ENCODE assay signal across 20 cellular contexts in the genomic region with DNA sequence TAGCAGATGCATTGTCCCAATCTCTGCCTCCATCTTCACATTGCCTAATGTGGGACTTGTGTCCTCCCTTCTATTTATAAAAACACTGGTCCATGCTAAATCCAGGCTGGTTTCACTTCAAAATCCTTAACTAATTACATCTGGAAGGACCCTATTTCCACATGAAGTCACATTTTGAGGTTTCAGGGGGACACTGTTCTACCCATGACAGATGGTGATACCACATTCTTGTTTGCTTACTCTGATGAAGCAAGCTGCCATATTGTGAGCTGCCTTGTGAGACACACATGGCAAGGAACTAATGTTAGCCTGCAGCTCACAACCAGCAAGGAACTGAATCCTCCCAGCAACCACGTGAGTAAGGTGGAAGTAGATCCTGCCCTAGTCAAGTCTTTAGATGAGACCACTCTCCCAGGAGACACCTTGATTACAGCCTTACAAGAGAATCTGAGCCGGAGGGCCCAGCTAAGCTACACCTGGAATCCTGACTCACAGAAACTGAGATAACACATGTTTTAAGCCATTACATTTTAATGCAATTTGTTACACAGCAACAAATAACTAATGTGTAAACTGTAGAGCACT.
DNase-seq lines count a peak whose midpoint lies in the region; ATAC-seq, FAIRE-seq and TF ChIP-seq lines count a peak whose summit lies in the region.
"Had no signal": no experiment of that assay in that cellular context is flagged by ENCODE, and none has a peak within 500 bp of the region (broad histone marks: within the 10 kb centered on the region; RNA-seq: fewer than 3 reads in every experiment).

No MANE protein-coding gene starts in this region.

- no peaks in the 10 kb centered on the region for H3K9me3 Mint-ChIP-seq in GM23338
- H3K9me3 Mint-ChIP-seq: activated naive CD8-positive, alpha-beta T cell treated with anti-CD3 and anti-CD28 coated beads, Interleukin-2, amount 50 U/mL, for 24 hours; central memory CD8-positive, alpha-beta T cell; naive thymus-derived CD4-positive, alpha-beta T cell had no signal

- no peaks in the 10 kb centered on the region for H3K9me2 ChIP-seq in GM23338 (ENCODE audit: insufficient read depth)

- H3K27ac ChIP-seq in GM23338 (ENCODE audit: low read depth) (no peak overlapping the region), trophoblast cell (ENCODE audit: low read depth, low read length) (no peak overlapping the region), osteoblast (ENCODE audit: low read depth, low read length) (no peak overlapping the region)
- H3K27ac ChIP-seq: parathyroid adenoma had no signal

- no peaks in the 10 kb centered on the region for H3K9me3 ChIP-seq in trophoblast cell (ENCODE audit: insufficient read depth, low read depth, low read length)
- H3K9me3 ChIP-seq in osteoblast (ENCODE audit: low read depth, low read length): no peaks in the 10 kb centered on the region

- H2BK5ac ChIP-seq in trophoblast cell (ENCODE audit: low read depth, low read length, poor library complexity): no peak overlapping the region

- H3K36me3 ChIP-seq in GM23338 (ENCODE audit: insufficient read depth): no peaks in the 10 kb centered on the region
- H3K36me3 ChIP-seq in bronchial epithelial cell (ENCODE audit: control insufficient read depth, insufficient read depth, low read length): peaks cover 4% of the 10 kb centered on the region
- peaks cover 2% of the 10 kb centered on the region in 2 experiments for H3K36me3 ChIP-seq in trophoblast cell (ENCODE audit: control insufficient read depth in 1 of 2, insufficient read depth in 2 of 2, low read length in 2 of 2)
- peaks cover 25% of the 10 kb centered on the region for H3K36me3 ChIP-seq in osteoblast (ENCODE audit: insufficient read depth, low read length)

- H3K9ac ChIP-seq in trophoblast cell (ENCODE audit: low read length): no peak overlapping the region
- H3K9ac ChIP-seq: parathyroid adenoma had no signal

- H4K8ac ChIP-seq in trophoblast cell (ENCODE audit: low read depth, low read length): no peak overlapping the region

- H3K14ac ChIP-seq in trophoblast cell (ENCODE audit: low read length): no peak overlapping the region

- H3K79me1 ChIP-seq in trophoblast cell (ENCODE audit: low read length): peaks cover 9% of the 10 kb centered on the region

- H3K23ac ChIP-seq in trophoblast cell (ENCODE audit: low read length): no peak overlapping the region

- H3K4ac ChIP-seq in trophoblast cell (ENCODE audit: low read depth, low read length): no peak overlapping the region

- H4K91ac ChIP-seq in trophoblast cell (ENCODE audit: low read depth, low read length): no peak overlapping the region

- no peak overlapping the region for H3K4me3 Mint-ChIP-seq in GM23338
- H3K4me3 Mint-ChIP-seq: activated naive CD8-positive, alpha-beta T cell treated with anti-CD3 and anti-CD28 coated beads, Interleukin-2, amount 50 U/mL, for 24 hours; central memory CD8-positive, alpha-beta T cell; naive thymus-derived CD4-positive, alpha-beta T cell; T-helper 17 cell had no signal

- no peak for TF ChIP-seq CTCF in GM23338 (conservative IDR thresholded peaks at IDR 0.05; ENCODE audit: low read depth in 2 of 2)
- no peak for TF ChIP-seq CTCF in bronchial epithelial cell (IDR thresholded peaks at IDR 0.05; ENCODE audit: insufficient read depth, low read length, severe bottlenecking)
- no peak for TF ChIP-seq CTCF in osteoblast (IDR thresholded peaks at IDR 0.05; ENCODE audit: extremely low read depth, low read depth, low read length)

- H3K27me3 ChIP-seq in GM23338 (ENCODE audit: insufficient read depth): no peaks in the 10 kb centered on the region
- H3K27me3 ChIP-seq in bronchial epithelial cell (ENCODE audit: control insufficient read depth, insufficient read depth, low read length): no peaks in the 10 kb centered on the region
- no peaks in the 10 kb centered on the region for H3K27me3 ChIP-seq in trophoblast cell (ENCODE audit: insufficient read depth, low read length)
- H3K27me3 ChIP-seq in osteoblast (ENCODE audit: insufficient read depth, low read length): no peaks in the 10 kb centered on the region

- no peak overlapping the region for H2AK5ac ChIP-seq in trophoblast cell (ENCODE audit: low read length)

- H2BK120ac ChIP-seq in trophoblast cell (ENCODE audit: insufficient read depth, low read length, poor library complexity): no peak overlapping the region

- peaks cover 2% of the 10 kb centered on the region for H3K27me3 Mint-ChIP-seq in GM23338 (ENCODE audit: insufficient read depth, low read depth, poor library complexity)
- H3K27me3 Mint-ChIP-seq: activated naive CD8-positive, alpha-beta T cell treated with anti-CD3 and anti-CD28 coated beads, Interleukin-2, amount 50 U/mL, for 24 hours; central memory CD8-positive, alpha-beta T cell; naive thymus-derived CD4-positive, alpha-beta T cell; T-helper 17 cell had no signal

- no peak overlapping the region for H2BK12ac ChIP-seq in trophoblast cell (ENCODE audit: low read length)

- H2AFZ ChIP-seq in GM23338 (no peak overlapping the region), trophoblast cell (ENCODE audit: insufficient read depth, low read length, poor library complexity) (no peak overlapping the region), osteoblast (ENCODE audit: low read length) (no peak overlapping the region)
- H2AFZ ChIP-seq: parathyroid adenoma had no signal

- H3F3A ChIP-seq in GM23338 (replicated peaks; ENCODE audit: low read depth): no peaks in the 10 kb centered on the region

- H3K36me3 Mint-ChIP-seq in GM23338 (ENCODE audit: low read depth): no peaks in the 10 kb centered on the region; the same call in 1 of the 3 replicates

- H3K79me2 ChIP-seq in GM23338 (replicated peaks; ENCODE audit: insufficient read depth): no peaks in the 10 kb centered on the region
- no peaks in the 10 kb centered on the region for H3K79me2 ChIP-seq in trophoblast cell (ENCODE audit: control insufficient read depth, insufficient read depth, low read length, poor library complexity)
- no peaks in the 10 kb centered on the region for H3K79me2 ChIP-seq in osteoblast (ENCODE audit: insufficient read depth, low read length)
- H3K79me2 ChIP-seq: parathyroid adenoma had no signal

- no peak overlapping the region for H4K12ac ChIP-seq in trophoblast cell (ENCODE audit: low read depth, low read length)

- no peak overlapping the region for H3K4me2 ChIP-seq in GM23338
- no peak overlapping the region for H3K4me2 ChIP-seq in trophoblast cell (ENCODE audit: low read length)
- no peak overlapping the region for H3K4me2 ChIP-seq in osteoblast (ENCODE audit: insufficient read depth, low read length)

- H3K4me1 ChIP-seq in GM23338 (ENCODE audit: insufficient read depth) (no peaks in the 10 kb centered on the region), trophoblast cell (ENCODE audit: control insufficient read depth in 1 of 2, insufficient read depth in 2 of 2, low read length in 2 of 2) (peaks cover 11 to 12% of the 10 kb centered on the region in 2 experiments), osteoblast (ENCODE audit: insufficient read depth, low read length) (peaks cover 10% of the 10 kb centered on the region)
- H3K4me1 ChIP-seq: parathyroid adenoma had no signal

- peak overlapping the region; percentile 41; the same call in 1 of the 2 replicates for H3K27ac Mint-ChIP-seq in GM23338
- H3K27ac Mint-ChIP-seq: activated naive CD8-positive, alpha-beta T cell treated with anti-CD3 and anti-CD28 coated beads, Interleukin-2, amount 50 U/mL, for 24 hours; naive thymus-derived CD4-positive, alpha-beta T cell; T-helper 17 cell had no signal

- no peak for ATAC-seq in GM23338
- ATAC-seq in GM18909 (IDR thresholded peaks at IDR 0.05; ENCODE audit: poor library complexity, unreplicated experiment): no peak
- ATAC-seq: naive thymus-derived CD4-positive, alpha-beta T cell; T-helper 17 cell had no signal

- peaks cover 12% of the 10 kb centered on the region; the same call in 2 of the 3 replicates for H3K4me1 Mint-ChIP-seq in GM23338
- H3K4me1 Mint-ChIP-seq: central memory CD8-positive, alpha-beta T cell; naive thymus-derived CD4-positive, alpha-beta T cell; T-helper 17 cell had no signal

- H4K20me1 ChIP-seq in GM23338 (replicated peaks; ENCODE audit: insufficient read depth): no peaks in the 10 kb centered on the region
- H4K20me1 ChIP-seq in osteoblast (ENCODE audit: insufficient read depth, low read length): no peaks in the 10 kb centered on the region

- WGBS in trophoblast cell (ENCODE audit: extremely low coverage, insufficient coverage, insufficient read length): no CpG with 5 or more reads among the region's 2 CpGs

- DNase-seq in GM23338 (ENCODE audit: low spot score): no peak
- peak; percentile 98 for DNase-seq in NCI-H2171 treated with DMSO at 0.1 percent for 48 hours (lab: John Stamatoyannopoulos, UW)
- DNase-seq in bronchial epithelial cell (ENCODE audit: low read depth): peak; percentile 20
- peak; percentile 64 to 70 for DNase-seq in trophoblast cell
- DNase-seq in pons (ENCODE audit: low spot score): no peak
- no peak for DNase-seq in osteoblast (ENCODE audit: insufficient read length, low spot score, missing footprints)
- DNase-seq: activated CD4-positive, CD25-positive, alpha-beta regulatory T cell; activated CD8-positive, alpha-beta memory T cell treated with anti-CD3 and anti-CD28 coated beads for 24 hours; activated naive CD8-positive, alpha-beta T cell treated with anti-CD3 and anti-CD28 coated beads, Interleukin-2, amount 50 U/mL, for 24 hours; AML-193; effector memory CD4-positive, alpha-beta T cell; kidney; naive thymus-derived CD4-positive, alpha-beta T cell; NCI-H1436; SHP77 treated with DMSO at 0.1 percent for 48 hours; T-helper 17 cell had no signal

- no peak overlapping the region for H3K4me3 ChIP-seq in GM23338
- H3K4me3 ChIP-seq in bronchial epithelial cell (ENCODE audit: low read depth, low read length): no peak overlapping the region
- peak overlapping the region; percentile 31 for H3K4me3 ChIP-seq in trophoblast cell (ENCODE audit: low read depth, low read length)
- no peak overlapping the region for H3K4me3 ChIP-seq in osteoblast (ENCODE audit: insufficient read depth, low read length)

- no peak for FAIRE-seq in bronchial epithelial cell (lab: Jason Lieb, UNC)
- FAIRE-seq: kidney, urothelium cell line had no signal

- no peak overlapping the region for H3K18ac ChIP-seq in trophoblast cell (ENCODE audit: low read length)

TF ChIP-seq in GM23338, 12 proteins besides CTCF, POLR2A, EP300 and RAD21:
- TF ChIP-seq EZH2 (IDR thresholded peaks at IDR 0.05; ENCODE audit: low read depth, unreplicated experiment): no peak
- no peak for TF ChIP-seq CREB1 (CRISPR knock-in tag; IDR thresholded peaks at IDR 0.05; ENCODE audit: low read depth)

Comparison
In these comparisons a context has a peak if more than half of its experiments do, and no peak if none do; other contexts are left out.
1. DNase-seq: peak in NCI-H2171 treated with DMSO at 0.1 percent for 48 hours (single experiment), bronchial epithelial cell (single experiment) and trophoblast cell (2 of 2); none in GM23338 (single experiment), pons (single experiment) and osteoblast (single experiment).